In the genomic region with DNA sequence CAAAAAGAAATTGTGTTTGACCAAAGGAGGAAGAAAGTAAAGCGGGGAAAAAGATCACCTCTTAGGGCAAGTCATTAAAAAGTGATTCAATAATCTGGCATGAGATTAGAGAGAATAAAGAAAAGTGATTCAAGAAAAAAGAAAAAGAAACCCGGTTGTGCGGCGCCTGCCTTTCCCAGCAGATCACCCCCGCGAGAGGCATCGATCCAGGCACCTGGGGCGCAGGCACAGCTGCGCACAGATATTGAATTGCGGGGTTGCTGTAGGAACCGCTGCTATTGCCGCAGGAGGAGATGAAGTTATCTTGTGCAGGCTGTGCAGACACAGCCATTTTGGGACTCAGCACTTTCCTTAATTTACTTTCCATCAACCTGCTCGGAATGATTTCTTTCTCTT, we compare ENCODE assay signal across 8 cellular contexts.
DNase-seq lines count a peak whose midpoint lies in the region; ATAC-seq and TF ChIP-seq lines count a peak whose summit lies in the region.

No MANE protein-coding gene starts in this region.

- CTCF ChIA-PET in activated CD8-positive, alpha-beta T cell treated with anti-CD3 and anti-CD28 coated beads, Interleukin-2, amount 10 ng/mL, durations not matched to agents 7 days and 5 days (lab: Charles Lee): interaction anchor here (0.8 to 4.9 kb wide), 37 partner anchors 9 to 325 kb away, joined by 3 to 62 read pairs (median 5); partner anchors contain the start of gene PPP1CB

- peaks cover 29% of the 10 kb centered on the region for H3K4me1 Mint-ChIP-seq in activated CD8-positive, alpha-beta T cell treated with anti-CD3 and anti-CD28 coated beads, Interleukin-2, amount 10 ng/mL, durations not matched to agents 7 days and 5 days (ENCODE audit: low read depth)
- H3K4me1 Mint-ChIP-seq in progenitor cell of endocrine pancreas (ENCODE audit: low read depth): no peaks in the 10 kb centered on the region

- H3K9me3 ChIP-seq in cardiac muscle cell (ENCODE audit: low read depth): no peaks in the 10 kb centered on the region

- H3K27me3 ChIP-seq in cardiac muscle cell: no peaks in the 10 kb centered on the region

- POLR2A ChIA-PET in activated CD8-positive, alpha-beta T cell treated with anti-CD3 and anti-CD28 coated beads, Interleukin-2, amount 10 ng/mL, durations not matched to agents 7 days and 5 days (lab: Charles Lee): interaction anchor here (0.9 to 1.3 kb wide), 5 partner anchors 12 to 303 kb away, joined by 4 to 10 read pairs (median 5); partner anchors contain the start of gene TRMT61B

- peak overlapping the region; percentile 85 for H3K4me3 Mint-ChIP-seq in activated CD8-positive, alpha-beta T cell treated with anti-CD3 and anti-CD28 coated beads, Interleukin-2, amount 10 ng/mL, durations not matched to agents 7 days and 5 days
- peak overlapping the region; percentile 82 for H3K4me3 Mint-ChIP-seq in progenitor cell of endocrine pancreas (ENCODE audit: low read depth)

- peaks cover 9% of the 10 kb centered on the region for H3K36me3 Mint-ChIP-seq in activated CD8-positive, alpha-beta T cell treated with anti-CD3 and anti-CD28 coated beads, Interleukin-2, amount 10 ng/mL, durations not matched to agents 7 days and 5 days (ENCODE audit: low read depth)
- H3K36me3 Mint-ChIP-seq in progenitor cell of endocrine pancreas (ENCODE audit: insufficient read depth): no peaks in the 10 kb centered on the region

- H3K4me3 ChIP-seq in GM08714 (ENCODE audit: low read length) (peak overlapping the region; percentile 69), cardiac muscle cell (peak overlapping the region; percentile 42)

- H3K27ac Mint-ChIP-seq in activated CD8-positive, alpha-beta T cell treated with anti-CD3 and anti-CD28 coated beads, Interleukin-2, amount 10 ng/mL, durations not matched to agents 7 days and 5 days: peak overlapping the region; percentile 87
- H3K27ac Mint-ChIP-seq in progenitor cell of endocrine pancreas: peak overlapping the region; percentile 92

- TF ChIP-seq EP300 in Ishikawa (IDR thresholded peaks at IDR 0.05; ENCODE audit: borderline replicate concordance): no peak

- H3K9me3 Mint-ChIP-seq in activated CD8-positive, alpha-beta T cell treated with anti-CD3 and anti-CD28 coated beads, Interleukin-2, amount 10 ng/mL, durations not matched to agents 7 days and 5 days (ENCODE audit: insufficient read depth): peaks cover 12% of the 10 kb centered on the region
- H3K9me3 Mint-ChIP-seq in progenitor cell of endocrine pancreas (ENCODE audit: low read depth): no peaks in the 10 kb centered on the region

- no peak for TF ChIP-seq RAD21 in Ishikawa (IDR thresholded peaks at IDR 0.05; ENCODE audit: low read depth)

- no peaks in the 10 kb centered on the region for H3K4me1 ChIP-seq in cardiac muscle cell (ENCODE audit: low read depth)

- peaks cover 13% of the 10 kb centered on the region for H3K27me3 Mint-ChIP-seq in activated CD8-positive, alpha-beta T cell treated with anti-CD3 and anti-CD28 coated beads, Interleukin-2, amount 10 ng/mL, durations not matched to agents 7 days and 5 days (ENCODE audit: low read depth)
- peaks cover 26% of the 10 kb centered on the region for H3K27me3 Mint-ChIP-seq in progenitor cell of endocrine pancreas

- peak; percentile 44 for ATAC-seq in activated CD8-positive, alpha-beta T cell treated with anti-CD3 and anti-CD28 coated beads, Interleukin-2, amount 10 ng/mL, durations not matched to agents 7 days and 5 days
- no peak for ATAC-seq in GM21526 (IDR thresholded peaks at IDR 0.05; ENCODE audit: low FRiP score, unreplicated experiment)
- no peak for ATAC-seq in GM19328 (IDR thresholded peaks at IDR 0.05; ENCODE audit: unreplicated experiment)

- H3K36me3 ChIP-seq in cardiac muscle cell: no peaks in the 10 kb centered on the region

- peak; percentile 44 for DNase-seq in activated CD8-positive, alpha-beta T cell treated with anti-CD3 and anti-CD28 coated beads, Interleukin-2, amount 10 ng/mL, durations not matched to agents 7 days and 5 days
- no peak for DNase-seq in cardiac muscle cell (ENCODE audit: low read depth in 1 of 2, low spot score in 1 of 2)
- peak; percentile 45 for DNase-seq in progenitor cell of endocrine pancreas (ENCODE audit: low spot score, unreplicated experiment)
- DNase-seq in epidermal melanocyte (ENCODE audit: insufficient read length, low spot score): no peak

- no peak for TF ChIP-seq CTCF in cardiac muscle cell (IDR thresholded peaks at IDR 0.05; ENCODE audit: low read depth, low read length)
- TF ChIP-seq CTCF in progenitor cell of endocrine pancreas (IDR thresholded peaks at IDR 0.05; ENCODE audit: unreplicated experiment): peak; percentile 34

- H3K27ac ChIP-seq in cardiac muscle cell: no peak overlapping the region

TF ChIP-seq in Ishikawa, 13 proteins besides CTCF, POLR2A, EP300 and RAD21:
- TF ChIP-seq YY1 (IDR thresholded peaks at IDR 0.05; ENCODE audit: low read depth) (peak; percentile 59; the same call in 1 of the 2 replicates), FOXM1 (IDR thresholded peaks at IDR 0.05; ENCODE audit: borderline replicate concordance, low read depth) (no peak)
TF ChIP-seq in Ishikawa: peak in this region for 1.

Comparison
In these comparisons a context has a peak if more than half of its experiments do, and no peak if none do; other contexts are left out.
1. DNase-seq: peak in activated CD8-positive, alpha-beta T cell treated with anti-CD3 and anti-CD28 coated beads, Interleukin-2, amount 10 ng/mL, durations not matched to agents 7 days and 5 days (single experiment) and progenitor cell of endocrine pancreas (single experiment); none in cardiac muscle cell (0 of 2) and epidermal melanocyte (single experiment).